ENCODE assay signal across 8 cellular contexts in the genomic region with DNA sequence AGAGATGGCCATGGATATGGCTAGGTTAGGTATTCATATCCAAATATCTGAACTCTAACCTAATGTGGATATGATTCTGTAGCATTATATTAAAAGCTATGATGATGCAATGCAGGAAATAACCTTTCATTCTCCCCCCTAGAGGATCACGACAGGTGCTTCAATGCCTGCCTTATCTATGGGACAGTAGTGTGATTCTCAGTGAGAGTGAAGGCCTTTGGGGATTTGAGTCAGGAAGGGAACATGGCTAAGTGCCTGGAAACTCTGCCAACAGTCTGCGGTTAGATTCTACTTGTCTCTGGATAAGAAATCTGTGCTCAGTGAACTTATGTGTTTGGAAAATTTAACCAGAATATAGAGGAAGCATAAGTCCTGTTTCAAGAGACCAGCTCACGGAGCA.
DNase-seq lines count a peak whose midpoint lies in the region; ATAC-seq and TF ChIP-seq lines count a peak whose summit lies in the region.

No MANE protein-coding gene starts in this region.

- TF ChIP-seq CTCF in left ventricle myocardium inferior (IDR thresholded peaks at IDR 0.05; ENCODE audit: borderline replicate concordance), result no peak

- no peaks in the 10 kb centered on the region for H3K36me3 ChIP-seq in left ventricle myocardium inferior

- ATAC-seq in activated T-helper 17 cell treated with anti-CD3 and anti-CD28 coated beads, Interleukin-2, amount 50 U/mL, for 72 hours (replicated peaks), result no peak
- ATAC-seq in stimulated activated naive CD8-positive, alpha-beta T cell treated with anti-CD3 and anti-CD28 coated beads, Interleukin-15, Interleukin-2, amounts not matched to agents 100 U/mL and 50 U/mL, for 24 hours, result peak; percentile 19

- peaks cover 18% of the 10 kb centered on the region for H3K4me1 ChIP-seq in left ventricle myocardium inferior

- H3K27ac Mint-ChIP-seq in activated T-helper 17 cell treated with anti-CD3 and anti-CD28 coated beads, Interleukin-2, amount 50 U/mL, for 72 hours, result peak overlapping the region; percentile 74

- H3K27ac ChIP-seq in left ventricle myocardium inferior (replicated peaks), result no peak overlapping the region

- DNase-seq in DMS53 (lab: John Stamatoyannopoulos, UW) (peak; percentile 29), DMS53 treated with DMSO at 0.1 percent for 48 hours (lab: John Stamatoyannopoulos, UW; ENCODE audit: unreplicated experiment) (no peak), left ventricle myocardium inferior (peak; percentile 39), OCI-M1 (lab: John Stamatoyannopoulos, UW) (no peak), cerebellar nuclear complex (lab: John Stamatoyannopoulos, UW) (no peak), NCI-H1092 (lab: John Stamatoyannopoulos, UW) (no peak)
- no peak for DNase-seq in stimulated activated naive CD8-positive, alpha-beta T cell treated with anti-CD3 and anti-CD28 coated beads, Interleukin-15, Interleukin-2, amounts not matched to agents 100 U/mL and 50 U/mL, for 24 hours

- intact Hi-C loops in left ventricle myocardium inferior (cut with micrococcal nuclease), result no loop called here

- H3K27me3 Mint-ChIP-seq in activated T-helper 17 cell treated with anti-CD3 and anti-CD28 coated beads, Interleukin-2, amount 50 U/mL, for 72 hours, result no peaks in the 10 kb centered on the region

- H3K4me1 Mint-ChIP-seq in activated T-helper 17 cell treated with anti-CD3 and anti-CD28 coated beads, Interleukin-2, amount 50 U/mL, for 72 hours, result peaks cover 3% of the 10 kb centered on the region

- peaks cover 96% of the 10 kb centered on the region for H3K36me3 Mint-ChIP-seq in activated T-helper 17 cell treated with anti-CD3 and anti-CD28 coated beads, Interleukin-2, amount 50 U/mL, for 72 hours (ENCODE audit: low read depth)

- H3K4me3 ChIP-seq in left ventricle myocardium inferior, result no peak overlapping the region

- no peaks in the 10 kb centered on the region for H3K27me3 ChIP-seq in left ventricle myocardium inferior (ENCODE audit: low read depth)

- no peak overlapping the region for H3K4me3 Mint-ChIP-seq in activated T-helper 17 cell treated with anti-CD3 and anti-CD28 coated beads, Interleukin-2, amount 50 U/mL, for 72 hours

- H3K9me3 ChIP-seq in left ventricle myocardium inferior (replicated peaks), result no peaks in the 10 kb centered on the region

- H3K9me3 Mint-ChIP-seq in activated T-helper 17 cell treated with anti-CD3 and anti-CD28 coated beads, Interleukin-2, amount 50 U/mL, for 72 hours, result peaks cover 4% of the 10 kb centered on the region

Comparison
In these comparisons a context has a peak if more than half of its experiments do, and no peak if none do; other contexts are left out.
1. DNase-seq: peak in DMS53 (single experiment) and left ventricle myocardium inferior (single experiment); none in DMS53 treated with DMSO at 0.1 percent for 48 hours (single experiment), stimulated activated naive CD8-positive, alpha-beta T cell treated with anti-CD3 and anti-CD28 coated beads, Interleukin-15, Interleukin-2, amounts not matched to agents 100 U/mL and 50 U/mL, for 24 hours (single experiment), OCI-M1 (single experiment), cerebellar nuclear complex (0 of 2) and NCI-H1092 (single experiment).